Comparison of ENCODE assay signal across 1 cellular context in genomic region chr18:653512-653911, GRCh38.
TF ChIP-seq lines count a peak whose summit lies in the region.

No MANE protein-coding gene starts in this region.

TF ChIP-seq in K562, 482 proteins besides CTCF, POLR2A, EP300 and RAD21:
- TF ChIP-seq SPI1 (IDR thresholded peaks at IDR 0.05; ENCODE audit: borderline replicate concordance, low read depth, low read length): peak; percentile 19; the same call in 1 of the 2 replicates
- TF ChIP-seq CHAMP1 (IDR thresholded peaks at IDR 0.05): no peak
TF ChIP-seq in K562: peak in this region for 1.
